Comparison of ENCODE assay signal across 1 cellular context in genomic region chr16:54362801-54363200, GRCh38.
TF ChIP-seq lines count a peak whose summit lies in the region.

No MANE protein-coding gene starts in this region.

TF ChIP-seq in SK-N-SH treated with all-trans-retinoic acid at 6 μM for 48 hours, 23 proteins besides CTCF, POLR2A, EP300 and RAD21 (continued from another document):
- TF ChIP-seq CREB5 (CRISPR knock-in tag; IDR thresholded peaks at IDR 0.05; ENCODE audit: low read depth): no peak
TF ChIP-seq in SK-N-SH treated with all-trans-retinoic acid at 6 μM for 48 hours: peak in this region for 0.
